In the genomic region with DNA sequence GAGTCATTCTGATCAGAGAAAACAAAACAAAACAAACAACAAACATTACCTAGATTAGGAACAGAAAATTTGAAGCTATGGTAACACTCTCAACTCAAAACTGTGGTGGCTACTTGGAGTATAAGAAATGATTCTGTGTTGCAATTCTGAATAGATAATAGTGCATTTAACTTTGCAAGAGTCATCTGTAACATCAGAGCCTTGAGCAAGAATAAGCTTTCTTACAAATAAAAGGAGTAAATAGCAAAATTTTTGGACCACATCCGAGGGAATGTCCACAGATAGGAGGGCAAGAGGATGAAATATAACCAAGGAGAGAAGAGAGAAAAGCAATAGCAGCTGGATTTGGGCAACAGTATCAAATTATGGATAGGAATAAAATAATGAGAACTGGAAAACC, we compare ENCODE assay signal across 27 cellular contexts.
"Had no signal": no experiment of that assay in that cellular context is flagged by ENCODE, and none has a peak within 500 bp of the region (broad histone marks: within the 10 kb centered on the region; RNA-seq: fewer than 3 reads in every experiment).

No MANE protein-coding gene starts in this region.

- H3K4me1 ChIP-seq: parathyroid adenoma, psoas muscle, right lobe of liver, thyroid gland, tibial nerve, upper lobe of left lung, vagina had no signal

- H3K9me3 ChIP-seq: neutrophil, ovary, psoas muscle, right lobe of liver, sigmoid colon, stomach, thoracic aorta, thyroid gland, tibial nerve, upper lobe of left lung, vagina had no signal

- H3K27me3 ChIP-seq: neutrophil, ovary, right lobe of liver, sigmoid colon, stomach, thyroid gland, tibial nerve, upper lobe of left lung, vagina had no signal

- H3K9ac ChIP-seq: parathyroid adenoma had no signal

- DNase-seq: nephron progenitor cell; nucleus accumbens; ovary; posterior cingulate gyrus; psoas muscle; right cardiac atrium; right lobe of liver; sigmoid colon; small intestine; stimulated activated CD4-positive, alpha-beta T cell treated with anti-CD3 and anti-CD28 coated beads, Interleukin-15, amount 100 ng/mL, for 24 hours; stimulated activated CD4-positive, alpha-beta T cell treated with anti-CD3 and anti-CD28 coated beads, Interleukin-2, amount 100 ng/mL, for 24 hours; stimulated activated CD4-positive, alpha-beta T cell treated with anti-CD3 and anti-CD28 coated beads, Interleukin-2, amount 100 ng/mL, for 48 hours; stimulated activated CD4-positive, alpha-beta T cell treated with anti-CD3 and anti-CD28 coated beads, Interleukin-4, amount 100 ng/mL, for 24 hours; stimulated activated naive B cell treated with anti-CD40 and anti-IgM and Interleukin-4, amounts not matched to agents 10 μg/mL and 1 μg/mL and 100 μg/mL, for 72 hours; stimulated activated naive CD4-positive, alpha-beta T cell treated with Interleukin-2 at 50 U/mL for 16 hours; stomach; thyroid gland; trophoblast cell; upper lobe of left lung had no signal

- H3K36me3 ChIP-seq: neutrophil, ovary, right lobe of liver, sigmoid colon, stomach, thoracic aorta, thyroid gland, tibial nerve, upper lobe of left lung, vagina had no signal

- H3K4me3 ChIP-seq: ovary, psoas muscle, right lobe of liver, sigmoid colon, stomach, thoracic aorta, thyroid gland, tibial nerve, upper lobe of left lung, vagina had no signal

- H3K27ac ChIP-seq: neutrophil, ovary, parathyroid adenoma, psoas muscle, right lobe of liver, sigmoid colon, stomach, thoracic aorta, thyroid gland, tibial nerve, upper lobe of left lung, vagina had no signal

- ATAC-seq: natural killer cell treated with Interleukin-12 subunit alpha and Interleukin-12 subunit beta and Interleukin-15 and Interleukin-18, amount 100 ng/mL, for 72 hours; psoas muscle; right cardiac atrium; right lobe of liver; stimulated activated effector memory CD8-positive, alpha-beta T cell treated with anti-CD3 and anti-CD28 coated beads, Interleukin-12 subunit alpha, Interleukin-12 subunit beta, amount 100 ng/mL, for 72 hours; stimulated activated naive B cell treated with anti-CD40 and anti-IgM and Interleukin-4, amounts not matched to agents 10 μg/mL and 1 μg/mL and 100 μg/mL, for 72 hours had no signal

- FAIRE-seq: small intestine, urothelium cell line had no signal

- H2AFZ ChIP-seq: parathyroid adenoma had no signal

- H3K79me2 ChIP-seq: parathyroid adenoma had no signal
